8 cellular contexts compared by ENCODE assay signal in genomic region chr2:152718909-152719645, GRCh38. TPM values are rescaled to one million over a fixed set of nuclear protein-coding genes. Genes with fewer than 3 reads are reported as not detected.
DNase-seq lines count a peak whose midpoint lies in the region; ATAC-seq and TF ChIP-seq lines count a peak whose summit lies in the region.

No MANE protein-coding gene starts in this region.

- POLR2A ChIA-PET in AG04450 (lab: Yijun Ruan, JAX): interaction anchor here (0.5 kb wide), 1 partner anchor 543 kb away, joined by 3 read pairs; the partner anchor contains the start of gene STAM2

- H3K27me3 Mint-ChIP-seq in effector memory CD8-positive, alpha-beta T cell: no peaks in the 10 kb centered on the region

- H3K4me3 ChIP-seq in AG04450 (ENCODE audit: low read depth, low read length) (peak overlapping the region; percentile 76), GM12875 (ENCODE audit: low read depth, low read length) (peak overlapping the region; percentile 87), NB4 (ENCODE audit: low read depth, low read length) (peak overlapping the region; percentile 85), mucosa of stomach (ENCODE audit: low read length) (peak overlapping the region; percentile 80)

- H3K9me3 Mint-ChIP-seq in effector memory CD8-positive, alpha-beta T cell: no peaks in the 10 kb centered on the region

- H3K9ac ChIP-seq in mucosa of stomach (ENCODE audit: low read length): peak overlapping the region; percentile 78

- TF ChIP-seq POLR2A in NB4 (IDR thresholded peaks at IDR 0.05; ENCODE audit: extremely low read depth, insufficient read length): no peak

- ATAC-seq in HG02759 (IDR thresholded peaks at IDR 0.05; ENCODE audit: unreplicated experiment): peak; percentile 30
- ATAC-seq in effector memory CD8-positive, alpha-beta T cell (replicated peaks): no peak
- no peak for ATAC-seq in activated CD4-positive, CD25-positive, alpha-beta regulatory T cell treated with anti-CD3 and anti-CD28 coated beads, Interleukin-2, amount 50 U/mL, for 24 hours

- DNase-seq in AG04450 (ENCODE audit: low read depth, low spot score) (no peak), NB4 (ENCODE audit: low read depth) (peak; percentile 84), SK-MEL-5 (ENCODE audit: low read depth, low spot score) (peak; percentile 67)
- peak in 1 of 3 experiments; percentile 9 for DNase-seq in effector memory CD8-positive, alpha-beta T cell

- H3K9me3 ChIP-seq in AG04450 (ENCODE audit: control insufficient read depth, insufficient read depth, low read length) (no peaks in the 10 kb centered on the region; the same call in 1 of the 2 replicates), mucosa of stomach (ENCODE audit: control insufficient read depth, low read length) (no peaks in the 10 kb centered on the region)

- H3K27ac Mint-ChIP-seq in effector memory CD8-positive, alpha-beta T cell: peak overlapping the region; percentile 96 to 100

- in situ Hi-C loops in SK-MEL-5 (cut with HindIII; ENCODE audit: low pct_unique_long_range_greater_than_20kb, low sequenced_read_pairs): no loop called here

- CTCF ChIA-PET in AG04450 (lab: Charles Lee): interaction anchor here (1.2 kb wide), 1 partner anchor 24 kb away, joined by 5 read pairs; no protein-coding TSS in a partner anchor

- H3K27ac ChIP-seq in AG04450 (ENCODE audit: low read depth, low read length): no peak overlapping the region

- peaks cover 27 to 49% of the 10 kb centered on the region in 2 donors for H3K4me1 Mint-ChIP-seq in effector memory CD8-positive, alpha-beta T cell (ENCODE audit: low read depth in 2 of 2)

- H3K36me3 ChIP-seq in mucosa of stomach (ENCODE audit: control insufficient read depth, insufficient read depth, low read length): no peaks in the 10 kb centered on the region

- H3K4me1 ChIP-seq in mucosa of stomach (ENCODE audit: control insufficient read depth, insufficient read depth, low read length): peaks cover 14% of the 10 kb centered on the region

- peaks cover 42% of the 10 kb centered on the region for H3K36me3 Mint-ChIP-seq in effector memory CD8-positive, alpha-beta T cell (ENCODE audit: insufficient read depth)

- H3K27me3 ChIP-seq in AG04450 (ENCODE audit: control insufficient read depth, insufficient read depth, low read length): no peaks in the 10 kb centered on the region
- H3K27me3 ChIP-seq in mucosa of stomach (ENCODE audit: control insufficient read depth, insufficient read depth, low read length): no peaks in the 10 kb centered on the region

- no peak for TF ChIP-seq CTCF in AG04450 (IDR thresholded peaks at IDR 0.05; ENCODE audit: low read depth, low read length)
- TF ChIP-seq CTCF in GM12875 (IDR thresholded peaks at IDR 0.05; ENCODE audit: borderline replicate concordance, insufficient read depth, low read depth, low read length): no peak
- no peak for TF ChIP-seq CTCF in NB4 (IDR thresholded peaks at IDR 0.05; ENCODE audit: low read depth, low read length)

- peak overlapping the region; percentile 93 to 100 for H3K4me3 Mint-ChIP-seq in effector memory CD8-positive, alpha-beta T cell

RNA-seq across cellular contexts. Expression of gene ARL6IP6, which starts 0.7 kb away (rescaled TPM):
- polyA plus RNA-seq in AG04450 (2011; rRNA removed): 18.8 and 28.1 TPM in 2 replicates
- 3.7 and 8.5 TPM in 2 replicates for polyA minus RNA-seq in AG04450 (2011; rRNA and poly(A)+ RNA removed)
- total RNA-seq in SK-MEL-5 (2014; rRNA removed; shearing (Covaris generic)): 10.8 and 11.1 TPM in 2 replicates
- 17.6 and 29.3 TPM in 2 replicates for polyA plus RNA-seq in SK-MEL-5 (2015; cell fraction: cytosol; rRNA removed)
- 23.5 and 29.7 TPM in 2 replicates for polyA plus RNA-seq in SK-MEL-5 (2015; cell fraction: nucleus; rRNA removed)

RNA-seq across cellular contexts. Expression of gene PRPF40A, which starts 1.8 kb away (rescaled TPM):
- polyA plus RNA-seq in AG04450 (2011; rRNA removed): 87.1 and 113 TPM in 2 replicates
- 277 and 400 TPM in 2 replicates for polyA minus RNA-seq in AG04450 (2011; rRNA and poly(A)+ RNA removed)
- total RNA-seq in SK-MEL-5 (2014; rRNA removed; shearing (Covaris generic)): 103 and 108 TPM in 2 replicates
- polyA plus RNA-seq in SK-MEL-5 (2015; cell fraction: cytosol; rRNA removed): 47.5 and 66.2 TPM in 2 replicates
- 65.0 and 88.4 TPM in 2 replicates for polyA plus RNA-seq in SK-MEL-5 (2015; cell fraction: nucleus; rRNA removed)
